ENCODE assay signal across 22 cellular contexts in the genomic region with DNA sequence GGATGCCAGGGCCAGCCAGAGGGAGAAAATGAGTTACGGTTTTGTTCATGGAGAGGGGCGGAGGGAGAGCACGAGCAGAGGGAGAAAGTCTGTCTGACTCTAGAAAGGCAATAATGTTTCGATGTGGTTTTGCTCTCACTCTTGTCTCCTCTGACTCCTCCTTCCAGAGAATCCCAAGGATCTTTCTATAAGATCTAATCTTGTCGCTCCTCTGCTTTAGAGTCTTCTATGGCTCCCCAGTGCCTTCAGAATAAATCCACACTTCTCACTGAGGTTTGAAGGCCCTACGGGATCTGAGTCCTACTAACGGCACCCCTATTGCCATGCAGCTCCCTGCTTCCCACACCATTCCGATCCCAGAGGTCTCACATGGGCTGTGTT.
DNase-seq lines count a peak whose midpoint lies in the region; ATAC-seq and TF ChIP-seq lines count a peak whose summit lies in the region.
"Had no signal": no experiment of that assay in that cellular context is flagged by ENCODE, and none has a peak within 500 bp of the region (broad histone marks: within the 10 kb centered on the region; RNA-seq: fewer than 3 reads in every experiment).

No MANE protein-coding gene starts in this region.

- H3K27me3 ChIP-seq in dorsolateral prefrontal cortex, result no peaks in the 10 kb centered on the region
- H3K27me3 ChIP-seq in gastroesophageal sphincter, result no peaks in the 10 kb centered on the region
- H3K27me3 ChIP-seq in gastrocnemius medialis, result no peaks in the 10 kb centered on the region
- peaks cover 33% of the 10 kb centered on the region for H3K27me3 ChIP-seq in HAP-1 (ENCODE audit: low read depth)
- H3K27me3 ChIP-seq: BLaER1 treated with 17β-estradiol and CSF1 and Interleukin-3, amounts not matched to agents 10 nM and 100 nM had no signal

- H3K4me3 ChIP-seq in dorsolateral prefrontal cortex (no peak overlapping the region), gastroesophageal sphincter (no peak overlapping the region), gastrocnemius medialis (no peak overlapping the region), HAP-1 (no peak overlapping the region)
- H3K4me3 ChIP-seq: A549; BLaER1 treated with 17β-estradiol and CSF1 and Interleukin-3, amounts not matched to agents 10 nM and 100 nM had no signal

- H3K27me3 Mint-ChIP-seq in osteocyte (ENCODE audit: unreplicated experiment), result peaks cover 2% of the 10 kb centered on the region

- peaks cover 80% of the 10 kb centered on the region for H3K4me1 Mint-ChIP-seq in osteocyte (ENCODE audit: unreplicated experiment)

- DNase-seq in dorsolateral prefrontal cortex, result no peak
- no peak for DNase-seq in gastrocnemius medialis
- no peak for DNase-seq in NCI-H69 (lab: John Stamatoyannopoulos, UW)
- DNase-seq in anterior cingulate cortex (lab: John Stamatoyannopoulos, UW), result no peak
- DNase-seq in osteocyte (ENCODE audit: extremely low spot score, unreplicated experiment), result no peak
- no peak for DNase-seq in HAP-1 (ENCODE audit: low spot score in 2 of 2)
- DNase-seq: AML-193; CD4-positive, alpha-beta T cell; DMS53; Karpas-422; NCI-H1092; NCI-H1417 treated with DMSO at 0.1 percent for 48 hours; NCI-H187; NCI-H2107; NCI-H446; NCI-H524 treated with DMSO at 0.1 percent for 48 hours; SHP77 treated with DMSO at 0.1 percent for 48 hours had no signal

- in situ Hi-C loops in gastrocnemius medialis (cut with MboI; ENCODE audit: low sequenced_read_pairs in 4 of 4) (no loop called here), HAP-1 (cut with MboI; ENCODE audit: low sequenced_read_pairs) (no loop called here)

- H3K36me3 ChIP-seq in gastroesophageal sphincter (no peaks in the 10 kb centered on the region), gastrocnemius medialis (no peaks in the 10 kb centered on the region), HAP-1 (replicated peaks) (no peaks in the 10 kb centered on the region)
- H3K36me3 ChIP-seq: BLaER1 treated with 17β-estradiol and CSF1 and Interleukin-3, amounts not matched to agents 10 nM and 100 nM had no signal

- no peak for TF ChIP-seq EP300 in gastroesophageal sphincter (IDR thresholded peaks at IDR 0.05)

- H3K4me3 Mint-ChIP-seq in osteocyte (ENCODE audit: unreplicated experiment), result no peak overlapping the region
- H3K4me3 Mint-ChIP-seq: CD4-positive, alpha-beta T cell had no signal

- H3K36me3 Mint-ChIP-seq in osteocyte (ENCODE audit: unreplicated experiment), result no peaks in the 10 kb centered on the region

- TF ChIP-seq POLR2A in gastroesophageal sphincter (IDR thresholded peaks at IDR 0.05) (no peak), gastrocnemius medialis (IDR thresholded peaks at IDR 0.05) (no peak)

- H3K9me3 ChIP-seq in gastroesophageal sphincter (no peaks in the 10 kb centered on the region), gastrocnemius medialis (no peaks in the 10 kb centered on the region), HAP-1 (no peaks in the 10 kb centered on the region)
- H3K9me3 ChIP-seq: A549; BLaER1 treated with 17β-estradiol and CSF1 and Interleukin-3, amounts not matched to agents 10 nM and 100 nM had no signal

- WGBS in gastroesophageal sphincter (ENCODE audit: low coverage in 1 of 2), 2 donors, result 30 to 41% methylated on average over 8 of the region's 8 CpGs

- intact Hi-C loops in dorsolateral prefrontal cortex (cut with DNase I) (no loop called here), gastrocnemius medialis (cut with DNase I; ENCODE audit: low total_unique reads) (loop anchor here (5.0 kb wide), 1 partner anchor 112 kb away; no protein-coding TSS in a partner anchor)

- no peaks in the 10 kb centered on the region for H3K9me3 Mint-ChIP-seq in osteocyte (ENCODE audit: unreplicated experiment)
- H3K9me3 Mint-ChIP-seq: CD4-positive, alpha-beta T cell had no signal

- no peak overlapping the region for H3K27ac Mint-ChIP-seq in osteocyte (ENCODE audit: unreplicated experiment)
- H3K27ac Mint-ChIP-seq: CD4-positive, alpha-beta T cell had no signal

- ATAC-seq in gastroesophageal sphincter (no peak), gastrocnemius medialis (no peak)
- ATAC-seq: A549, Panc1 had no signal

- H3K4me1 ChIP-seq in gastroesophageal sphincter, result peaks cover 12 to 100% (median 14%) of the 10 kb centered on the region in 3 donors
- H3K4me1 ChIP-seq in gastrocnemius medialis, result peaks cover 73 to 83% of the 10 kb centered on the region in 2 donors
- no peaks in the 10 kb centered on the region for H3K4me1 ChIP-seq in HAP-1
- H3K4me1 ChIP-seq: A549 had no signal

- H3K27ac ChIP-seq in dorsolateral prefrontal cortex (peak overlapping the region in 33 of 59 donors; percentile 4 to 91 (median 53)), gastroesophageal sphincter (peak overlapping the region; percentile 37 to 92 (median 89)), gastrocnemius medialis (peak overlapping the region; percentile 13 to 83 (median 71))
- H3K27ac ChIP-seq: A549; BLaER1 treated with 17β-estradiol and CSF1 and Interleukin-3, amounts not matched to agents 10 nM and 100 nM; RWPE1 had no signal

- no peak for TF ChIP-seq CTCF in dorsolateral prefrontal cortex (IDR thresholded peaks at IDR 0.05 in 54 of 56, conservative IDR thresholded peaks at IDR 0.05 in 2 of 56; ENCODE audit: low read depth in 1 of 56, partially characterized antibody in 56 of 56)
- TF ChIP-seq CTCF in gastroesophageal sphincter (IDR thresholded peaks at IDR 0.05), result no peak
- no peak for TF ChIP-seq CTCF in gastrocnemius medialis (IDR thresholded peaks at IDR 0.05 in 4 of 5, conservative IDR thresholded peaks at IDR 0.05 in 1 of 5)
- TF ChIP-seq CTCF in osteocyte (IDR thresholded peaks at IDR 0.05), result no peak
